ENCODE assay signal across 1 cellular context in the genomic region with DNA sequence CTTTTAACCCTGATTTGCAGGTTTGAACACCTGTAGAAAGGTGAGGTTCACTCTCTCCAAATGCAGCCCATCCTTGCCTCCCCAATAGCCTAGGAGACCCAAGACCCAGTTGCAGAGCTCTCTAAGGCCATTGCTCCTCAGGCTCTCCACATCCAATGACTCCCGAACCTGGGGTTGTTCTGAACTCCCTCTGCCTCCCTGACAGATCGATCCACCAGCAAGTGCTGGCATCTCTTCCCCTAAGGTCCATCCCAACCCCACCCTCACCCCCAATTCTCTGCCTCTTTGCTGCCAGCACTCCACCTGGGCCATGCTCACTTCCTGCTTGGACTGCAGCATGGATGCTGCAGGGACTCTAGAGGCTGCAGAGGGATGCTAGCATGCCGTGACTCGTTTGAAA.
TF ChIP-seq lines count a peak whose summit lies in the region.

No MANE protein-coding gene starts in this region.

TF ChIP-seq in K562, 482 proteins besides CTCF, POLR2A, EP300 and RAD21:
- TF ChIP-seq, protein P1, sequence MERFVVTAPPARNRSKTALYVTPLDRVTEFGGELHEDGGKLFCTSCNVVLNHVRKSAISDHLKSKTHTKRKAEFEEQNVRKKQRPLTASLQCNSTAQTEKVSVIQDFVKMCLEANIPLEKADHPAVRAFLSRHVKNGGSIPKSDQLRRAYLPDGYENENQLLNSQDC (CRISPR knock-in tag; IDR thresholded peaks at IDR 0.05): no peak
- TF ChIP-seq ZSCAN32 (CRISPR knock-in tag; IDR thresholded peaks at IDR 0.05) (peak; percentile 9; the same call in 1 of the 2 replicates), TBP (optimal IDR thresholded peaks at IDR 0.05; ENCODE audit: low read depth, low read length) (no peak), SUPT5H (IDR thresholded peaks at IDR 0.05) (peak; percentile 35; the same call in 1 of the 2 replicates), NRF1 (conservative IDR thresholded peaks at IDR 0.05 in 1 of 2, IDR thresholded peaks at IDR 0.05 in 1 of 2) (no peak), TCF3 (CRISPR knock-in tag; IDR thresholded peaks at IDR 0.05) (no peak), ZNF354B (CRISPR knock-in tag; IDR thresholded peaks at IDR 0.05) (no peak), ZNF197 (CRISPR knock-in tag; IDR thresholded peaks at IDR 0.05; ENCODE audit: low read depth) (no peak), ZSCAN29 (IDR thresholded peaks at IDR 0.05) (no peak), FOS (IDR thresholded peaks at IDR 0.05; ENCODE audit: extremely low read depth, insufficient read length) (no peak), TAL1 (IDR thresholded peaks at IDR 0.05) (no peak), NR1H2 (CRISPR knock-in tag; IDR thresholded peaks at IDR 0.05) (no peak), SIN3A (IDR thresholded peaks at IDR 0.05; ENCODE audit: borderline replicate concordance in 2 of 2, control insufficient read depth in 1 of 2, low read depth in 2 of 2, low read length in 2 of 2) (no peak), MYNN (IDR thresholded peaks at IDR 0.05) (no peak), MYNN (CRISPR knock-in tag; IDR thresholded peaks at IDR 0.05) (no peak), NR2C2 (CRISPR knock-in tag; IDR thresholded peaks at IDR 0.05) (no peak), NR2C2 (tag; IDR thresholded peaks at IDR 0.05) (no peak), BACH1 (tag; IDR thresholded peaks at IDR 0.05) (no peak), OTX1 (CRISPR knock-in tag; IDR thresholded peaks at IDR 0.05) (peak; percentile 56; the same call in 1 of the 2 replicates), POLR2B (IDR thresholded peaks at IDR 0.05; ENCODE audit: low read depth, partially characterized antibody) (peak; percentile 65), ZNF324 (CRISPR knock-in tag; IDR thresholded peaks at IDR 0.05) (no peak), KDM1A (IDR thresholded peaks at IDR 0.05) (no peak), ELF4 (CRISPR knock-in tag; IDR thresholded peaks at IDR 0.05) (peak; percentile 44; the same call in 1 of the 2 replicates), NFE2 (IDR thresholded peaks at IDR 0.05; ENCODE audit: low read depth) (no peak), ZNF23 (CRISPR knock-in tag; IDR thresholded peaks at IDR 0.05) (no peak), ZNF316 (IDR thresholded peaks at IDR 0.05) (no peak), EGR1 (conservative IDR thresholded peaks at IDR 0.05) (no peak)
- TF ChIP-seq, protein P2, sequence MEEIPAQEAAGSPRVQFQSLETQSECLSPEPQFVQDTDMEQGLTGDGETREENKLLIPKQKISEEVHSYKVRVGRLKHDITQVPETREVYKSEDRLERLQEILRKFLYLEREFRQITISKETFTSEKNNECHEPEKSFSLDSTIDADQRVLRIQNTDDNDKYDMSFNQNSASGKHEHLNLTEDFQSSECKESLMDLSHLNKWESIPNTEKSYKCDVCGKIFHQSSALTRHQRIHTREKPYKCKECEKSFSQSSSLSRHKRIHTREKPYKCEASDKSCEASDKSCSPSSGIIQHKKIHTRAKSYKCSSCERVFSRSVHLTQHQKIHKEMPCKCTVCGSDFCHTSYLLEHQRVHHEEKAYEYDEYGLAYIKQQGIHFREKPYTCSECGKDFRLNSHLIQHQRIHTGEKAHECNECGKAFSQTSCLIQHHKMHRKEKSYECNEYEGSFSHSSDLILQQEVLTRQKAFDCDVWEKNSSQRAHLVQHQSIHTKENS (CRISPR knock-in tag; IDR thresholded peaks at IDR 0.05): peak; percentile 55; the same call in 1 of the 2 replicates
- TF ChIP-seq, protein P3, sequence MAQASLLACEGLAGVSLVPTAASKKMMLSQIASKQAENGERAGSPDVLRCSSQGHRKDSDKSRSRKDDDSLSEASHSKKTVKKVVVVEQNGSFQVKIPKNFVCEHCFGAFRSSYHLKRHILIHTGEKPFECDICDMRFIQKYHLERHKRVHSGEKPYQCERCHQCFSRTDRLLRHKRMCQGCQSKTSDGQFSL (CRISPR knock-in tag; IDR thresholded peaks at IDR 0.05): no peak
- TF ChIP-seq, protein P3 (tag; IDR thresholded peaks at IDR 0.05): no peak
- TF ChIP-seq, protein P4, sequence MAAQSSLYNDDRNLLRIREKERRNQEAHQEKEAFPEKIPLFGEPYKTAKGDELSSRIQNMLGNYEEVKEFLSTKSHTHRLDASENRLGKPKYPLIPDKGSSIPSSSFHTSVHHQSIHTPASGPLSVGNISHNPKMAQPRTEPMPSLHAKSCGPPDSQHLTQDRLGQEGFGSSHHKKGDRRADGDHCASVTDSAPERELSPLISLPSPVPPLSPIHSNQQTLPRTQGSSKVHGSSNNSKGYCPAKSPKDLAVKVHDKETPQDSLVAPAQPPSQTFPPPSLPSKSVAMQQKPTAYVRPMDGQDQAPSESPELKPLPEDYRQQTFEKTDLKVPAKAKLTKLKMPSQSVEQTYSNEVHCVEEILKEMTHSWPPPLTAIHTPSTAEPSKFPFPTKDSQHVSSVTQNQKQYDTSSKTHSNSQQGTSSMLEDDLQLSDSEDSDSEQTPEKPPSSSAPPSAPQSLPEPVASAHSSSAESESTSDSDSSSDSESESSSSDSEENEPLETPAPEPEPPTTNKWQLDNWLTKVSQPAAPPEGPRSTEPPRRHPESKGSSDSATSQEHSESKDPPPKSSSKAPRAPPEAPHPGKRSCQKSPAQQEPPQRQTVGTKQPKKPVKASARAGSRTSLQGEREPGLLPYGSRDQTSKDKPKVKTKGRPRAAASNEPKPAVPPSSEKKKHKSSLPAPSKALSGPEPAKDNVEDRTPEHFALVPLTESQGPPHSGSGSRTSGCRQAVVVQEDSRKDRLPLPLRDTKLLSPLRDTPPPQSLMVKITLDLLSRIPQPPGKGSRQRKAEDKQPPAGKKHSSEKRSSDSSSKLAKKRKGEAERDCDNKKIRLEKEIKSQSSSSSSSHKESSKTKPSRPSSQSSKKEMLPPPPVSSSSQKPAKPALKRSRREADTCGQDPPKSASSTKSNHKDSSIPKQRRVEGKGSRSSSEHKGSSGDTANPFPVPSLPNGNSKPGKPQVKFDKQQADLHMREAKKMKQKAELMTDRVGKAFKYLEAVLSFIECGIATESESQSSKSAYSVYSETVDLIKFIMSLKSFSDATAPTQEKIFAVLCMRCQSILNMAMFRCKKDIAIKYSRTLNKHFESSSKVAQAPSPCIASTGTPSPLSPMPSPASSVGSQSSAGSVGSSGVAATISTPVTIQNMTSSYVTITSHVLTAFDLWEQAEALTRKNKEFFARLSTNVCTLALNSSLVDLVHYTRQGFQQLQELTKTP (IDR thresholded peaks at IDR 0.05; ENCODE audit: low read depth in 1 of 2, partially characterized antibody in 2 of 2): no peak
- TF ChIP-seq, protein P5, sequence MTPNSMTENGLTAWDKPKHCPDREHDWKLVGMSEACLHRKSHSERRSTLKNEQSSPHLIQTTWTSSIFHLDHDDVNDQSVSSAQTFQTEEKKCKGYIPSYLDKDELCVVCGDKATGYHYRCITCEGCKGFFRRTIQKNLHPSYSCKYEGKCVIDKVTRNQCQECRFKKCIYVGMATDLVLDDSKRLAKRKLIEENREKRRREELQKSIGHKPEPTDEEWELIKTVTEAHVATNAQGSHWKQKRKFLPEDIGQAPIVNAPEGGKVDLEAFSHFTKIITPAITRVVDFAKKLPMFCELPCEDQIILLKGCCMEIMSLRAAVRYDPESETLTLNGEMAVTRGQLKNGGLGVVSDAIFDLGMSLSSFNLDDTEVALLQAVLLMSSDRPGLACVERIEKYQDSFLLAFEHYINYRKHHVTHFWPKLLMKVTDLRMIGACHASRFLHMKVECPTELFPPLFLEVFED (CRISPR knock-in tag; conservative IDR thresholded peaks at IDR 0.05): 0 out of 2 replicates have a peak, but pooled peaks have one; percentile 48
- TF ChIP-seq, protein P6, sequence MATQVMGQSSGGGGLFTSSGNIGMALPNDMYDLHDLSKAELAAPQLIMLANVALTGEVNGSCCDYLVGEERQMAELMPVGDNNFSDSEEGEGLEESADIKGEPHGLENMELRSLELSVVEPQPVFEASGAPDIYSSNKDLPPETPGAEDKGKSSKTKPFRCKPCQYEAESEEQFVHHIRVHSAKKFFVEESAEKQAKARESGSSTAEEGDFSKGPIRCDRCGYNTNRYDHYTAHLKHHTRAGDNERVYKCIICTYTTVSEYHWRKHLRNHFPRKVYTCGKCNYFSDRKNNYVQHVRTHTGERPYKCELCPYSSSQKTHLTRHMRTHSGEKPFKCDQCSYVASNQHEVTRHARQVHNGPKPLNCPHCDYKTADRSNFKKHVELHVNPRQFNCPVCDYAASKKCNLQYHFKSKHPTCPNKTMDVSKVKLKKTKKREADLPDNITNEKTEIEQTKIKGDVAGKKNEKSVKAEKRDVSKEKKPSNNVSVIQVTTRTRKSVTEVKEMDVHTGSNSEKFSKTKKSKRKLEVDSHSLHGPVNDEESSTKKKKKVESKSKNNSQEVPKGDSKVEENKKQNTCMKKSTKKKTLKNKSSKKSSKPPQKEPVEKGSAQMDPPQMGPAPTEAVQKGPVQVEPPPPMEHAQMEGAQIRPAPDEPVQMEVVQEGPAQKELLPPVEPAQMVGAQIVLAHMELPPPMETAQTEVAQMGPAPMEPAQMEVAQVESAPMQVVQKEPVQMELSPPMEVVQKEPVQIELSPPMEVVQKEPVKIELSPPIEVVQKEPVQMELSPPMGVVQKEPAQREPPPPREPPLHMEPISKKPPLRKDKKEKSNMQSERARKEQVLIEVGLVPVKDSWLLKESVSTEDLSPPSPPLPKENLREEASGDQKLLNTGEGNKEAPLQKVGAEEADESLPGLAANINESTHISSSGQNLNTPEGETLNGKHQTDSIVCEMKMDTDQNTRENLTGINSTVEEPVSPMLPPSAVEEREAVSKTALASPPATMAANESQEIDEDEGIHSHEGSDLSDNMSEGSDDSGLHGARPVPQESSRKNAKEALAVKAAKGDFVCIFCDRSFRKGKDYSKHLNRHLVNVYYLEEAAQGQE (CRISPR knock-in tag; IDR thresholded peaks at IDR 0.05; ENCODE audit: low read depth): 0 out of 2 replicates have a peak, but pooled peaks have one; percentile 68
- TF ChIP-seq, protein P7, sequence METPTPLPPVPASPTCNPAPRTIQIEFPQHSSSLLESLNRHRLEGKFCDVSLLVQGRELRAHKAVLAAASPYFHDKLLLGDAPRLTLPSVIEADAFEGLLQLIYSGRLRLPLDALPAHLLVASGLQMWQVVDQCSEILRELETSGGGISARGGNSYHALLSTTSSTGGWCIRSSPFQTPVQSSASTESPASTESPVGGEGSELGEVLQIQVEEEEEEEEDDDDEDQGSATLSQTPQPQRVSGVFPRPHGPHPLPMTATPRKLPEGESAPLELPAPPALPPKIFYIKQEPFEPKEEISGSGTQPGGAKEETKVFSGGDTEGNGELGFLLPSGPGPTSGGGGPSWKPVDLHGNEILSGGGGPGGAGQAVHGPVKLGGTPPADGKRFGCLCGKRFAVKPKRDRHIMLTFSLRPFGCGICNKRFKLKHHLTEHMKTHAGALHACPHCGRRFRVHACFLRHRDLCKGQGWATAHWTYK (CRISPR knock-in tag; IDR thresholded peaks at IDR 0.05): 0 out of 2 replicates have a peak, but pooled peaks have one; percentile 24
- TF ChIP-seq, protein P8, sequence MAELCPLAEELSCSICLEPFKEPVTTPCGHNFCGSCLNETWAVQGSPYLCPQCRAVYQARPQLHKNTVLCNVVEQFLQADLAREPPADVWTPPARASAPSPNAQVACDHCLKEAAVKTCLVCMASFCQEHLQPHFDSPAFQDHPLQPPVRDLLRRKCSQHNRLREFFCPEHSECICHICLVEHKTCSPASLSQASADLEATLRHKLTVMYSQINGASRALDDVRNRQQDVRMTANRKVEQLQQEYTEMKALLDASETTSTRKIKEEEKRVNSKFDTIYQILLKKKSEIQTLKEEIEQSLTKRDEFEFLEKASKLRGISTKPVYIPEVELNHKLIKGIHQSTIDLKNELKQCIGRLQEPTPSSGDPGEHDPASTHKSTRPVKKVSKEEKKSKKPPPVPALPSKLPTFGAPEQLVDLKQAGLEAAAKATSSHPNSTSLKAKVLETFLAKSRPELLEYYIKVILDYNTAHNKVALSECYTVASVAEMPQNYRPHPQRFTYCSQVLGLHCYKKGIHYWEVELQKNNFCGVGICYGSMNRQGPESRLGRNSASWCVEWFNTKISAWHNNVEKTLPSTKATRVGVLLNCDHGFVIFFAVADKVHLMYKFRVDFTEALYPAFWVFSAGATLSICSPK (IDR thresholded peaks at IDR 0.05; ENCODE audit: borderline replicate concordance): no peak
- TF ChIP-seq, protein P9, sequence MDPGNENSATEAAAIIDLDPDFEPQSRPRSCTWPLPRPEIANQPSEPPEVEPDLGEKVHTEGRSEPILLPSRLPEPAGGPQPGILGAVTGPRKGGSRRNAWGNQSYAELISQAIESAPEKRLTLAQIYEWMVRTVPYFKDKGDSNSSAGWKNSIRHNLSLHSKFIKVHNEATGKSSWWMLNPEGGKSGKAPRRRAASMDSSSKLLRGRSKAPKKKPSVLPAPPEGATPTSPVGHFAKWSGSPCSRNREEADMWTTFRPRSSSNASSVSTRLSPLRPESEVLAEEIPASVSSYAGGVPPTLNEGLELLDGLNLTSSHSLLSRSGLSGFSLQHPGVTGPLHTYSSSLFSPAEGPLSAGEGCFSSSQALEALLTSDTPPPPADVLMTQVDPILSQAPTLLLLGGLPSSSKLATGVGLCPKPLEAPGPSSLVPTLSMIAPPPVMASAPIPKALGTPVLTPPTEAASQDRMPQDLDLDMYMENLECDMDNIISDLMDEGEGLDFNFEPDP (CRISPR knock-in tag; IDR thresholded peaks at IDR 0.05): no peak
- TF ChIP-seq, protein P10, sequence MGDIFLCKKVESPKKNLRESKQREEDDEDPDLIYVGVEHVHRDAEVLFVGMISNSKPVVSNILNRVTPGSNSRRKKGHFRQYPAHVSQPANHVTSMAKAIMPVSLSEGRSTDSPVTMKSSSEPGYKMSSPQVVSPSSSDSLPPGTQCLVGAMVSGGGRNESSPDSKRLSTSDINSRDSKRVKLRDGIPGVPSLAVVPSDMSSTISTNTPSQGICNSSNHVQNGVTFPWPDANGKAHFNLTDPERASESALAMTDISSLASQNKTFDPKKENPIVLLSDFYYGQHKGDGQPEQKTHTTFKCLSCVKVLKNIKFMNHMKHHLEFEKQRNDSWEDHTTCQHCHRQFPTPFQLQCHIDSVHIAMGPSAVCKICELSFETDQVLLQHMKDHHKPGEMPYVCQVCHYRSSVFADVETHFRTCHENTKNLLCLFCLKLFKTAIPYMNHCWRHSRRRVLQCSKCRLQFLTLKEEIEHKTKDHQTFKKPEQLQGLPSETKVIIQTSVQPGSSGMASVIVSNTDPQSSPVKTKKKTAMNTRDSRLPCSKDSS (IDR thresholded peaks at IDR 0.05; ENCODE audit: low read depth, partially characterized antibody): no peak
- TF ChIP-seq, protein P11, sequence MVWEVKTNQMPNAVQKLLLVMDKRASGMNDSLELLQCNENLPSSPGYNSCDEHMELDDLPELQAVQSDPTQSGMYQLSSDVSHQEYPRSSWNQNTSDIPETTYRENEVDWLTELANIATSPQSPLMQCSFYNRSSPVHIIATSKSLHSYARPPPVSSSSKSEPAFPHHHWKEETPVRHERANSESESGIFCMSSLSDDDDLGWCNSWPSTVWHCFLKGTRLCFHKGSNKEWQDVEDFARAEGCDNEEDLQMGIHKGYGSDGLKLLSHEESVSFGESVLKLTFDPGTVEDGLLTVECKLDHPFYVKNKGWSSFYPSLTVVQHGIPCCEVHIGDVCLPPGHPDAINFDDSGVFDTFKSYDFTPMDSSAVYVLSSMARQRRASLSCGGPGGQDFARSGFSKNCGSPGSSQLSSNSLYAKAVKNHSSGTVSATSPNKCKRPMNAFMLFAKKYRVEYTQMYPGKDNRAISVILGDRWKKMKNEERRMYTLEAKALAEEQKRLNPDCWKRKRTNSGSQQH (CRISPR knock-in tag; IDR thresholded peaks at IDR 0.05): 0 out of 2 replicates have a peak, but pooled peaks have one; percentile 17
